18 cellular contexts compared by ENCODE assay signal in genomic region chr18:80180778-80181564, GRCh38.
A peak's percentile ranks its signal among the peaks of the same experiment; 100 is the strongest.
DNase-seq lines count a peak whose midpoint lies in the region; ATAC-seq, FAIRE-seq and TF ChIP-seq lines count a peak whose summit lies in the region.
"Had no signal": no experiment of that assay in that cellular context is flagged by ENCODE, and none has a peak within 500 bp of the region (broad histone marks: within the 10 kb centered on the region; RNA-seq: fewer than 3 reads in every experiment).

No MANE protein-coding gene starts in this region.

- no peaks in the 10 kb centered on the region for H3K9me3 ChIP-seq in HepG2 (ENCODE audit: low read length)
- H3K9me3 ChIP-seq in right lobe of liver, result no peaks in the 10 kb centered on the region
- no peaks in the 10 kb centered on the region for H3K9me3 ChIP-seq in endodermal cell (ENCODE audit: control insufficient read depth, low read length)
- no peaks in the 10 kb centered on the region for H3K9me3 ChIP-seq in vagina
- H3K9me3 ChIP-seq in body of pancreas, result no peaks in the 10 kb centered on the region
- H3K9me3 ChIP-seq: HAP-1 had no signal

- H3K4me2 ChIP-seq in HepG2 (ENCODE audit: low read depth, low read length) (no peak overlapping the region), mesendoderm (ENCODE audit: low read length) (no peak overlapping the region)

- intact Hi-C loops in HepG2 (cut with micrococcal nuclease; ENCODE audit: unreplicated experiment), result no loop called here
- intact Hi-C loops in right lobe of liver (cut with DNase I), result no loop called here
- intact Hi-C loops in vagina (cut with DNase I), result no loop called here
- intact Hi-C loops in body of pancreas (cut with DNase I), result no loop called here

- in situ Hi-C loops in HepG2 (cut with HindIII; ENCODE audit: extremely low pct_ligation_motif_present, low pct_unique_long_range_greater_than_20kb), result no loop called here

- FAIRE-seq in HepG2 (lab: Jason Lieb, UNC), result no peak
- FAIRE-seq: D721Med had no signal

- ATAC-seq in HepG2 (peak; percentile 25), right lobe of liver (no peak), body of pancreas (no peak)
- ATAC-seq in activated T-helper 17 cell treated with anti-CD3 and anti-CD28 coated beads, Interleukin-2, amount 50 U/mL, for 72 hours (replicated peaks), result no peak
- ATAC-seq: Right ventricle myocardium inferior had no signal

- no peaks in the 10 kb centered on the region for H3K27me3 ChIP-seq in HepG2 (ENCODE audit: control insufficient read depth in 1 of 2, insufficient read depth in 2 of 2, low read length in 2 of 2)
- no peaks in the 10 kb centered on the region for H3K27me3 ChIP-seq in right lobe of liver
- no peaks in the 10 kb centered on the region for H3K27me3 ChIP-seq in endodermal cell (ENCODE audit: control insufficient read depth, insufficient read depth, low read length, poor library complexity, severe bottlenecking)
- H3K27me3 ChIP-seq in mesendoderm (ENCODE audit: insufficient read depth, low read length, poor library complexity), result no peaks in the 10 kb centered on the region
- no peaks in the 10 kb centered on the region for H3K27me3 ChIP-seq in vagina
- no peaks in the 10 kb centered on the region for H3K27me3 ChIP-seq in body of pancreas

- H3K56ac ChIP-seq in mesendoderm (ENCODE audit: low read length), result no peak overlapping the region

- TF ChIP-seq RAD21 in HepG2 (CRISPR knock-in tag; IDR thresholded peaks at IDR 0.05), result no peak

- no peak for DNase-seq in HepG2 (ENCODE audit: low spot score)
- DNase-seq in right lobe of liver, result no peak
- no peak for DNase-seq in endodermal cell
- DNase-seq in mesendoderm, result no peak
- DNase-seq in vagina (ENCODE audit: extremely low spot score in 2 of 2), result no peak
- no peak for DNase-seq in NCI-H2171 (lab: John Stamatoyannopoulos, UW)
- no peak for DNase-seq in body of pancreas
- DNase-seq: 8988T; CD8-positive, alpha-beta memory T cell; DMS79; MM.1S; NCI-H1092; NCI-H1436 treated with DMSO at 0.1 percent for 48 hours; NCI-H2029 had no signal

- H3K4ac ChIP-seq in mesendoderm (ENCODE audit: low read depth, low read length), result no peak overlapping the region

- peak overlapping the region; percentile 6 for H3K23ac ChIP-seq in mesendoderm (ENCODE audit: low read length)

- TF ChIP-seq POLR2A in HepG2 (IDR thresholded peaks at IDR 0.05; ENCODE audit: insufficient read depth in 1 of 2, low read depth in 2 of 2, low read length in 2 of 2) (no peak), right lobe of liver (IDR thresholded peaks at IDR 0.05) (no peak), vagina (IDR thresholded peaks at IDR 0.05) (no peak), body of pancreas (IDR thresholded peaks at IDR 0.05) (no peak)

- H3K9me3 Mint-ChIP-seq in endodermal cell, result no peaks in the 10 kb centered on the region
- H3K9me3 Mint-ChIP-seq in activated T-helper 17 cell treated with anti-CD3 and anti-CD28 coated beads, Interleukin-2, amount 50 U/mL, for 72 hours, result no peaks in the 10 kb centered on the region
- H3K9me3 Mint-ChIP-seq: CD8-positive, alpha-beta memory T cell had no signal

- no peaks in the 10 kb centered on the region for H4K20me1 ChIP-seq in HepG2 (ENCODE audit: insufficient read depth, low read length)

- CTCF ChIA-PET in HepG2 (lab: Yijun Ruan, JAX; ENCODE audit: low intra/inter-chr PET ratio, low total read pairs), result no interaction called here

- H3K18ac ChIP-seq in mesendoderm (ENCODE audit: low read length), result no peak overlapping the region

- no peak overlapping the region for H2AK5ac ChIP-seq in mesendoderm (ENCODE audit: low read length)

- H3K27ac ChIP-seq in HepG2 (ENCODE audit: extremely low read length, insufficient read depth, low read length), result no peak overlapping the region
- no peak overlapping the region for H3K27ac ChIP-seq in right lobe of liver
- H3K27ac ChIP-seq in endodermal cell (ENCODE audit: low read depth, low read length), result no peak overlapping the region
- no peak overlapping the region for H3K27ac ChIP-seq in mesendoderm (ENCODE audit: low read depth, low read length)
- peak overlapping the region; percentile 27 for H3K27ac ChIP-seq in vagina
- H3K27ac ChIP-seq in body of pancreas, result no peak overlapping the region

- no peak overlapping the region for H2BK5ac ChIP-seq in mesendoderm (ENCODE audit: low read length)

- no peaks in the 10 kb centered on the region for H3K4me1 Mint-ChIP-seq in endodermal cell
- no peaks in the 10 kb centered on the region for H3K4me1 Mint-ChIP-seq in activated T-helper 17 cell treated with anti-CD3 and anti-CD28 coated beads, Interleukin-2, amount 50 U/mL, for 72 hours

- no peak overlapping the region for H3K4me3 ChIP-seq in HepG2 (replicated peaks in 1 of 3; ENCODE audit: insufficient read depth in 1 of 3, low read depth in 2 of 3, low read length in 3 of 3)
- H3K4me3 ChIP-seq in right lobe of liver, result no peak overlapping the region
- H3K4me3 ChIP-seq in endodermal cell (ENCODE audit: low read length), result no peak overlapping the region
- H3K4me3 ChIP-seq in mesendoderm (ENCODE audit: low read length), result no peak overlapping the region
- H3K4me3 ChIP-seq in vagina, result no peak overlapping the region
- H3K4me3 ChIP-seq in body of pancreas, result no peak overlapping the region
- H3K4me3 ChIP-seq: HAP-1 had no signal

- BruUV-seq in HepG2 (replicated peaks; lab: Mats Ljungman, UMichigan), result no TSS peak

- 89% methylated on average over 6 of the region's 33 CpGs for WGBS in HepG2 (ENCODE audit: low lambda C conversion rate)
- WGBS in right lobe of liver (ENCODE audit: insufficient coverage, low coverage, low lambda C conversion rate, missing lambda C conversion rate), result no CpG with 5 or more reads among the region's 33 CpGs
- 96 to 97% methylated on average over 24 to 33 of the region's 33 CpGs for WGBS in endodermal cell (ENCODE audit: insufficient coverage in 1 of 2, insufficient read length in 1 of 2), 2 experiments
- no CpG with 5 or more reads among the region's 33 CpGs for WGBS in mesendoderm (ENCODE audit: extremely low coverage, insufficient coverage, low lambda C conversion rate)
- 91 to 92% methylated on average over 13 to 33 of the region's 33 CpGs for WGBS in body of pancreas, 2 donors

- no peaks in the 10 kb centered on the region for H3K79me1 ChIP-seq in mesendoderm (ENCODE audit: low read length)

- no peaks in the 10 kb centered on the region for H3K27me3 Mint-ChIP-seq in endodermal cell (ENCODE audit: insufficient read depth)
- peaks cover 11% of the 10 kb centered on the region for H3K27me3 Mint-ChIP-seq in activated T-helper 17 cell treated with anti-CD3 and anti-CD28 coated beads, Interleukin-2, amount 50 U/mL, for 72 hours

- H3K4me1 ChIP-seq in HepG2 (ENCODE audit: insufficient read depth, low read length) (peaks cover 13% of the 10 kb centered on the region), right lobe of liver (no peaks in the 10 kb centered on the region), endodermal cell (ENCODE audit: control insufficient read depth, insufficient read depth, low read length) (no peaks in the 10 kb centered on the region), mesendoderm (ENCODE audit: control insufficient read depth, low read depth, low read length) (no peaks in the 10 kb centered on the region), vagina (peaks cover 54% of the 10 kb centered on the region), body of pancreas (no peaks in the 10 kb centered on the region)
- H3K4me1 ChIP-seq: HAP-1 had no signal

- peak overlapping the region; percentile 39 for H3K27ac Mint-ChIP-seq in endodermal cell
- H3K27ac Mint-ChIP-seq in activated T-helper 17 cell treated with anti-CD3 and anti-CD28 coated beads, Interleukin-2, amount 50 U/mL, for 72 hours, result no peak overlapping the region

- TF ChIP-seq CTCF in HepG2 (CRISPR knock-in tag; IDR thresholded peaks at IDR 0.05) (no peak), right lobe of liver (IDR thresholded peaks at IDR 0.05) (no peak), endodermal cell (conservative IDR thresholded peaks at IDR 0.05) (no peak), vagina (IDR thresholded peaks at IDR 0.05) (no peak), body of pancreas (IDR thresholded peaks at IDR 0.05) (no peak)

- no peak overlapping the region for H2BK120ac ChIP-seq in mesendoderm (ENCODE audit: low read depth, low read length)

- H4K5ac ChIP-seq in mesendoderm (ENCODE audit: low read length), result no peak overlapping the region

- H2AFZ ChIP-seq in HepG2 (ENCODE audit: low read length), result no peak overlapping the region

- H3K36me3 Mint-ChIP-seq in endodermal cell (ENCODE audit: low read depth), result no peaks in the 10 kb centered on the region
- no peaks in the 10 kb centered on the region for H3K36me3 Mint-ChIP-seq in activated T-helper 17 cell treated with anti-CD3 and anti-CD28 coated beads, Interleukin-2, amount 50 U/mL, for 72 hours (ENCODE audit: low read depth)
- H3K36me3 Mint-ChIP-seq: CD8-positive, alpha-beta memory T cell had no signal

- no peaks in the 10 kb centered on the region for H3K36me3 ChIP-seq in HepG2 (replicated peaks in 1 of 2; ENCODE audit: control insufficient read depth in 1 of 2, insufficient read depth in 2 of 2, low read length in 2 of 2)
- no peaks in the 10 kb centered on the region for H3K36me3 ChIP-seq in right lobe of liver
- no peaks in the 10 kb centered on the region for H3K36me3 ChIP-seq in endodermal cell (ENCODE audit: control insufficient read depth, insufficient read depth, low read length)
- no peaks in the 10 kb centered on the region for H3K36me3 ChIP-seq in mesendoderm (ENCODE audit: control insufficient read depth, insufficient read depth, low read length)
- no peaks in the 10 kb centered on the region for H3K36me3 ChIP-seq in vagina
- no peaks in the 10 kb centered on the region for H3K36me3 ChIP-seq in body of pancreas (replicated peaks in 1 of 2; ENCODE audit: insufficient read depth in 1 of 2, low read depth in 2 of 2)
- H3K36me3 ChIP-seq: HAP-1 had no signal

- no peak overlapping the region for H4K8ac ChIP-seq in mesendoderm (ENCODE audit: low read depth, low read length)

- H2BK15ac ChIP-seq in mesendoderm (replicated peaks; ENCODE audit: low read depth), result no peak overlapping the region

- H3K79me2 ChIP-seq in HepG2 (ENCODE audit: insufficient read depth, low read length) (no peaks in the 10 kb centered on the region), mesendoderm (ENCODE audit: control insufficient read depth, insufficient read depth, low read length) (no peaks in the 10 kb centered on the region)

- H3K9ac ChIP-seq in HepG2 (ENCODE audit: insufficient read depth, low read depth, low read length) (no peak overlapping the region), endodermal cell (ENCODE audit: extremely low read depth, low read length, poor library complexity, severe bottlenecking) (no peak overlapping the region), mesendoderm (ENCODE audit: low read length) (no peak overlapping the region)

- TF ChIP-seq EP300 in HepG2 (IDR thresholded peaks at IDR 0.05; ENCODE audit: low read depth in 2 of 2, low read length in 2 of 2), result no peak
- no peak for TF ChIP-seq EP300 in HepG2 (CRISPR knock-in tag; IDR thresholded peaks at IDR 0.05; ENCODE audit: borderline replicate concordance)

- no peak overlapping the region for H3K4me3 Mint-ChIP-seq in endodermal cell
- H3K4me3 Mint-ChIP-seq in activated T-helper 17 cell treated with anti-CD3 and anti-CD28 coated beads, Interleukin-2, amount 50 U/mL, for 72 hours, result no peak overlapping the region
- H3K4me3 Mint-ChIP-seq: CD8-positive, alpha-beta memory T cell had no signal

- POLR2A ChIA-PET in HepG2 (lab: Yijun Ruan, JAX), result no interaction called here

TF ChIP-seq in HepG2, 621 proteins besides CTCF, POLR2A, EP300 and RAD21 (continues in another document):
- TF ChIP-seq ZNF557 (CRISPR knock-in tag; IDR thresholded peaks at IDR 0.05) (no peak), TGIF2 (CRISPR knock-in tag; IDR thresholded peaks at IDR 0.05) (no peak)
